19 cellular contexts compared by ENCODE assay signal in genomic region chrX:50635811-50636365, GRCh38.
DNase-seq lines count a peak whose midpoint lies in the region; TF ChIP-seq lines count a peak whose summit lies in the region.
"Had no signal": no experiment of that assay in that cellular context is flagged by ENCODE, and none has a peak within 500 bp of the region (broad histone marks: within the 10 kb centered on the region; RNA-seq: fewer than 3 reads in every experiment).

No MANE protein-coding gene starts in this region.

- peak; percentile 11 for DNase-seq in NCI-H82 (lab: John Stamatoyannopoulos, UW)
- no peak for DNase-seq in NCI-H82 treated with DMSO at 0.1 percent for 48 hours (lab: John Stamatoyannopoulos, UW; ENCODE audit: unreplicated experiment)
- peak; percentile 5 for DNase-seq in G401 (ENCODE audit: low spot score)
- peak; percentile 5 for DNase-seq in choroid plexus epithelial cell (ENCODE audit: low read depth)
- DNase-seq in medulla oblongata (ENCODE audit: extremely low spot score), result peak; percentile 22
- DNase-seq in cortex of kidney (lab: John Stamatoyannopoulos, UW), result no peak
- no peak for DNase-seq in stimulated activated CD4-positive, alpha-beta T cell treated with anti-CD3 and anti-CD28 coated beads, Interleukin-4, amount 100 ng/mL, for 4 hours
- DNase-seq in COR-L47 (lab: John Stamatoyannopoulos, UW), result no peak
- DNase-seq: DMS 273 treated with DMSO at 0.1 percent for 48 hours, IMR-90, Karpas-422, MM.1S, NCI-H1105 treated with DMSO at 0.1 percent for 48 hours, NCI-H187, NCI-H2171, NCI-H446, NCI-H69, PC-3 had no signal

- TF ChIP-seq CTCF in choroid plexus epithelial cell (conservative IDR thresholded peaks at IDR 0.05; ENCODE audit: low read depth, low read length), result no peak

- H3K4me3 ChIP-seq in choroid plexus epithelial cell (ENCODE audit: low read depth, low read length), result no peak overlapping the region
- H3K4me3 ChIP-seq: SJCRH30 had no signal

- in situ Hi-C loops in G401 (cut with HindIII; ENCODE audit: low sequenced_read_pairs), result no loop called here

Comparison
In these comparisons a context has a peak if more than half of its experiments do, and no peak if none do; other contexts are left out.
1. DNase-seq: peak in NCI-H82 (single experiment), G401 (single experiment), choroid plexus epithelial cell (single experiment) and medulla oblongata (single experiment); none in NCI-H82 treated with DMSO at 0.1 percent for 48 hours (single experiment), cortex of kidney (single experiment), stimulated activated CD4-positive, alpha-beta T cell treated with anti-CD3 and anti-CD28 coated beads, Interleukin-4, amount 100 ng/mL, for 4 hours (0 of 2) and COR-L47 (single experiment).